In genomic region chr11:86809561-86809960, GRCh38 we compare ENCODE assay signal across 22 cellular contexts. TPM values are rescaled to one million over a fixed set of nuclear protein-coding genes. Genes with fewer than 3 reads are reported as not detected.
DNase-seq lines count a peak whose midpoint lies in the region; ATAC-seq and TF ChIP-seq lines count a peak whose summit lies in the region.
"Had no signal": no experiment of that assay in that cellular context is flagged by ENCODE, and none has a peak within 500 bp of the region (broad histone marks: within the 10 kb centered on the region; RNA-seq: fewer than 3 reads in every experiment).

No MANE protein-coding gene starts in this region.

- intact Hi-C loops in ovary (cut with DNase I), result loop anchor here in 3 of 4 donors (5.0 to 10.0 kb wide), 3 partner anchors 135 to 202 kb away; partner anchors contain the start of gene ME3 (in 1 of the 3)
- intact Hi-C loops in activated CD4-positive, alpha-beta T cell treated with anti-CD3 and anti-CD28 coated beads, Interleukin-2, amount 10 ng/mL, durations not matched to agents 24 days and 14 days (cut with micrococcal nuclease), result loop anchor here (5.0 to 10.0 kb wide), 4 partner anchors 765 to 1182 kb away; partner anchors contain the start of genes DLG2 and TMEM126B

- H3K4me1 ChIP-seq in ACC112 (ENCODE audit: control insufficient read depth, insufficient read depth, low read length, unreplicated experiment), result peaks cover 72% of the 10 kb centered on the region
- peaks cover 75% of the 10 kb centered on the region for H3K4me1 ChIP-seq in neural progenitor cell
- peaks cover 4% of the 10 kb centered on the region for H3K4me1 ChIP-seq in ovary (ENCODE audit: insufficient read depth)

- peak overlapping the region; percentile 24 for H3K4me2 ChIP-seq in neural progenitor cell
- H3K4me2 ChIP-seq: GM23338 had no signal

- peaks cover 37% of the 10 kb centered on the region for H3K4me1 Mint-ChIP-seq in neural progenitor cell
- H3K4me1 Mint-ChIP-seq in activated CD4-positive, alpha-beta T cell treated with anti-CD3 and anti-CD28 coated beads, Interleukin-2, amount 10 ng/mL, durations not matched to agents 24 days and 14 days, result peaks cover 26% of the 10 kb centered on the region

- no peak for TF ChIP-seq EP300 in ovary (IDR thresholded peaks at IDR 0.05)

- H3K36me3 Mint-ChIP-seq in neural progenitor cell, result peaks cover 12% of the 10 kb centered on the region
- H3K36me3 Mint-ChIP-seq in activated CD4-positive, alpha-beta T cell treated with anti-CD3 and anti-CD28 coated beads, Interleukin-2, amount 10 ng/mL, durations not matched to agents 24 days and 14 days (ENCODE audit: low read depth), result peaks cover 19% of the 10 kb centered on the region
- H3K36me3 Mint-ChIP-seq: CD4-positive, CD25-positive, alpha-beta regulatory T cell had no signal

- no peaks in the 10 kb centered on the region for H3K9me3 Mint-ChIP-seq in neural progenitor cell
- no peaks in the 10 kb centered on the region for H3K9me3 Mint-ChIP-seq in activated CD4-positive, alpha-beta T cell treated with anti-CD3 and anti-CD28 coated beads, Interleukin-2, amount 10 ng/mL, durations not matched to agents 24 days and 14 days
- H3K9me3 Mint-ChIP-seq: CD4-positive, CD25-positive, alpha-beta regulatory T cell; GM23338 had no signal

- H3K36me3 ChIP-seq in ACC112 (ENCODE audit: insufficient read depth, low read length) (peaks cover 43% of the 10 kb centered on the region), neural progenitor cell (peaks cover 22% of the 10 kb centered on the region), ovary (no peaks in the 10 kb centered on the region)

- H4K20me1 ChIP-seq in neural progenitor cell (ENCODE audit: low read depth), result peaks cover 79% of the 10 kb centered on the region

- no peak overlapping the region for H2AFZ ChIP-seq in ACC112 (ENCODE audit: low read length, unreplicated experiment)
- no peak overlapping the region for H2AFZ ChIP-seq in neural progenitor cell (replicated peaks)
- H2AFZ ChIP-seq: GM23338 had no signal

- H3K4me3 Mint-ChIP-seq in neural progenitor cell, result no peak overlapping the region
- no peak overlapping the region for H3K4me3 Mint-ChIP-seq in activated CD4-positive, alpha-beta T cell treated with anti-CD3 and anti-CD28 coated beads, Interleukin-2, amount 10 ng/mL, durations not matched to agents 24 days and 14 days
- H3K4me3 Mint-ChIP-seq: CD4-positive, CD25-positive, alpha-beta regulatory T cell; GM23338 had no signal

- no peak overlapping the region for H3K9ac ChIP-seq in neural progenitor cell

- H3K4me3 ChIP-seq in ACC112 (ENCODE audit: low read depth, low read length) (no peak overlapping the region), fibroblast of the aortic adventitia (ENCODE audit: low read depth, low read length) (no peak overlapping the region), neural progenitor cell (peak overlapping the region; percentile 12), ovary (no peak overlapping the region)
- H3K4me3 ChIP-seq: GM23338 had no signal

- no peaks in the 10 kb centered on the region for H3K27me3 Mint-ChIP-seq in neural progenitor cell (ENCODE audit: insufficient read depth, low read depth)
- peaks cover 26% of the 10 kb centered on the region for H3K27me3 Mint-ChIP-seq in activated CD4-positive, alpha-beta T cell treated with anti-CD3 and anti-CD28 coated beads, Interleukin-2, amount 10 ng/mL, durations not matched to agents 24 days and 14 days

- H3F3A ChIP-seq in neural progenitor cell (ENCODE audit: low read depth), result peaks cover 54% of the 10 kb centered on the region

- DNase-seq in fibroblast of the aortic adventitia (ENCODE audit: low read depth) (peak; percentile 30), neural progenitor cell (ENCODE audit: low spot score) (no peak), ovary (no peak)
- DNase-seq in activated CD4-positive, alpha-beta T cell treated with anti-CD3 and anti-CD28 coated beads, Interleukin-2, amount 10 ng/mL, durations not matched to agents 24 days and 14 days, result no peak
- DNase-seq: 8988T; Calu3; CD4-positive, CD25-positive, alpha-beta regulatory T cell; DMS79; KBM-7; MV-4-11; NCI-H1417; NCI-H187 treated with DMSO at 0.1 percent for 48 hours; NCI-H69; NK-92 treated with Interleukin-12 subunit alpha and Interleukin-12 subunit beta, amount 100 ng/mL, for 24 hours; OCI-M1 had no signal

- H3K27ac ChIP-seq in ACC112 (ENCODE audit: low read depth, low read length) (0 out of 2 replicates have a peak overlapping the region, but pooled peaks have one; percentile 6), neural progenitor cell (no peak overlapping the region), ovary (no peak overlapping the region)
- H3K27ac ChIP-seq: RWPE1 had no signal

- H3K9me3 ChIP-seq in neural progenitor cell (ENCODE audit: low read depth), result no peaks in the 10 kb centered on the region
- no peaks in the 10 kb centered on the region for H3K9me3 ChIP-seq in ovary

- H3K27me3 ChIP-seq in ACC112 (ENCODE audit: insufficient read depth, low read length) (no peaks in the 10 kb centered on the region), neural progenitor cell (no peaks in the 10 kb centered on the region), ovary (no peaks in the 10 kb centered on the region)

- H3K27ac Mint-ChIP-seq in neural progenitor cell, result no peak overlapping the region
- H3K27ac Mint-ChIP-seq in activated CD4-positive, alpha-beta T cell treated with anti-CD3 and anti-CD28 coated beads, Interleukin-2, amount 10 ng/mL, durations not matched to agents 24 days and 14 days, result no peak overlapping the region
- H3K27ac Mint-ChIP-seq: CD4-positive, CD25-positive, alpha-beta regulatory T cell had no signal

- no peak for TF ChIP-seq CTCF in fibroblast of the aortic adventitia (IDR thresholded peaks at IDR 0.05; ENCODE audit: insufficient read depth, low read length)
- no peak for TF ChIP-seq CTCF in neural progenitor cell (IDR thresholded peaks at IDR 0.05)
- no peak for TF ChIP-seq CTCF in ovary (IDR thresholded peaks at IDR 0.05)

- no peak for TF ChIP-seq POLR2A in ovary (IDR thresholded peaks at IDR 0.05)

- ATAC-seq in SK-N-SH treated with all-trans-retinoic acid at 6 μM for 48 hours (no peak), HG03139 (IDR thresholded peaks at IDR 0.05; ENCODE audit: unreplicated experiment) (no peak), GM18870 (IDR thresholded peaks at IDR 0.05; ENCODE audit: unreplicated experiment) (no peak)
- ATAC-seq: GM23338, HCT116 had no signal

- H3K79me2 ChIP-seq in ACC112 (ENCODE audit: control insufficient read depth, insufficient read depth, low read length, unreplicated experiment), result peaks cover 87% of the 10 kb centered on the region
- H3K79me2 ChIP-seq in neural progenitor cell (ENCODE audit: low read depth), result peaks cover 90% of the 10 kb centered on the region

TF ChIP-seq in SK-N-SH treated with all-trans-retinoic acid at 6 μM for 48 hours, 23 proteins besides CTCF, POLR2A, EP300 and RAD21:
- TF ChIP-seq ISL1 (CRISPR knock-in tag; IDR thresholded peaks at IDR 0.05) (peak; percentile 37; the same call in 1 of the 2 replicates), ZNF565 (CRISPR knock-in tag; conservative IDR thresholded peaks at IDR 0.05; ENCODE audit: low read depth) (no peak), OSR1 (CRISPR knock-in tag; IDR thresholded peaks at IDR 0.05) (no peak), GLIS3 (CRISPR knock-in tag; IDR thresholded peaks at IDR 0.05) (no peak)

RNA-seq across cellular contexts. Expression of gene PRSS23, which starts 9.2 kb away (rescaled TPM):
- total RNA-seq in fibroblast of the aortic adventitia (ENCODE audit: low replicate concordance) (132 and 410 TPM in 2 replicates), neural progenitor cell (ENCODE audit: low replicate concordance) (266 and 282 TPM in 2 replicates), ovary (10 to 100 TPM; 13.5 to 62.1 (median 29.5) TPM)
- polyA plus RNA-seq in ovary, result 100 to 1,000 TPM in 1 of 2 donors, 10 to 100 TPM in 1; 54.4 to 129 TPM
- 37.8 and 43.9 TPM in 2 replicates for total RNA-seq in activated CD4-positive, alpha-beta T cell treated with anti-CD3 and anti-CD28 coated beads, Interleukin-2, amount 10 ng/mL, durations not matched to agents 24 days and 14 days
- total RNA-seq: CD4-positive, CD25-positive, alpha-beta regulatory T cell had no signal
